ENCODE assay signal across 9 cellular contexts in the genomic region with DNA sequence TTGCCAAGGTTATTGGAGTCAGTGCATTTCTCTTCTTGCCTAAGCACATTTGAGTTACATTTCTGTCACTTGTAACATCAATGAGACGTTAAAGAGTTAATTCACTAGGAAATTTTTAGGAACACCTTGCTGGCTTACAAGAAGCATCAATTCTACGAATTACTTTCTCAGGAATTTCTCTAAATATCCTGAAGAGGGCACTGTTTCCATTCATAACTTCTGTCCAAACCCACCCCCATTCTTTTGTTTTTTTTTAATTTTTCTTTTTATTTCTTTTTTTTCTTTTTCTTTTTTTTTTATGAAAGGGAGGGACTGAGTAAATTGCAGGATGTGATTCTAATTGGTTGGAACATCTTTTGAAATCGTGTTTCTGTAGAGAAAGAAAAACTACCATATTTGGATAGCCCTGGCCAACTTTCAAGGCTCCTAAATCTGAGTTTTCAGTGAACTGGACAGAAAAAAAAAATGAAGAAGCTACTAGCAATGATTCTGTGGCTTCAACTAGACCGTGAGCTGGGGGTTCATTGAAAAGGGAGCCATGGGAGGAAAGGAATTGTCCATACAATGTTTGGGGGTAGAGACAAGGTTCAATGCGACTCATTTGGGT.
DNase-seq lines count a peak whose midpoint lies in the region; ATAC-seq, FAIRE-seq and TF ChIP-seq lines count a peak whose summit lies in the region.
"Had no signal": no experiment of that assay in that cellular context is flagged by ENCODE, and none has a peak within 500 bp of the region (broad histone marks: within the 10 kb centered on the region; RNA-seq: fewer than 3 reads in every experiment).

No MANE protein-coding gene starts in this region.

- no peaks in the 10 kb centered on the region for H3K9me3 Mint-ChIP-seq in CD4-positive, alpha-beta memory T cell
- no peaks in the 10 kb centered on the region for H3K9me3 Mint-ChIP-seq in activated T-helper 1 cell treated with anti-CD3 and anti-CD28 coated beads, Interleukin-12 subunit alpha, Interleukin-12 subunit beta, Interleukin-2, Interleukin-4 antibody, amounts not matched to agents 30 ng/mL and 10 ng/mL and 1 ng/mL, durations not matched to agents 14 hours and 24 hours and 36 hours
- H3K9me3 Mint-ChIP-seq: IgD-negative memory B cell had no signal

- H3K27me3 ChIP-seq in CD4-positive, alpha-beta memory T cell (ENCODE audit: insufficient read depth, low read length): no peaks in the 10 kb centered on the region
- H3K27me3 ChIP-seq in HepG2 (ENCODE audit: control insufficient read depth in 1 of 2, insufficient read depth in 2 of 2, low read length in 2 of 2): no peaks in the 10 kb centered on the region; a peak in 1 of 5 replicates

- H3K9ac ChIP-seq in HepG2 (ENCODE audit: insufficient read depth, low read depth, low read length): no peak overlapping the region

- no peak overlapping the region for H3K4me2 ChIP-seq in HepG2 (ENCODE audit: low read depth, low read length)

- H3K4me1 Mint-ChIP-seq in CD4-positive, alpha-beta memory T cell: no peaks in the 10 kb centered on the region
- no peaks in the 10 kb centered on the region for H3K4me1 Mint-ChIP-seq in activated T-helper 1 cell treated with anti-CD3 and anti-CD28 coated beads, Interleukin-12 subunit alpha, Interleukin-12 subunit beta, Interleukin-2, Interleukin-4 antibody, amounts not matched to agents 30 ng/mL and 10 ng/mL and 1 ng/mL, durations not matched to agents 14 hours and 24 hours and 36 hours (ENCODE audit: low read depth)

- TF ChIP-seq EP300 in HepG2 (IDR thresholded peaks at IDR 0.05; ENCODE audit: low read depth in 2 of 2, low read length in 2 of 2) (no peak), HepG2 (CRISPR knock-in tag; IDR thresholded peaks at IDR 0.05; ENCODE audit: borderline replicate concordance) (no peak)

- H3K36me3 Mint-ChIP-seq in CD4-positive, alpha-beta memory T cell: no peaks in the 10 kb centered on the region
- no peaks in the 10 kb centered on the region for H3K36me3 Mint-ChIP-seq in activated T-helper 1 cell treated with anti-CD3 and anti-CD28 coated beads, Interleukin-12 subunit alpha, Interleukin-12 subunit beta, Interleukin-2, Interleukin-4 antibody, amounts not matched to agents 30 ng/mL and 10 ng/mL and 1 ng/mL, durations not matched to agents 14 hours and 24 hours and 36 hours (ENCODE audit: low read depth)
- H3K36me3 Mint-ChIP-seq: IgD-negative memory B cell had no signal

- BruUV-seq in HepG2 (replicated peaks; lab: Mats Ljungman, UMichigan): no TSS peak

- in situ Hi-C loops in HepG2 (cut with HindIII; ENCODE audit: extremely low pct_ligation_motif_present, low pct_unique_long_range_greater_than_20kb): no loop called here

- peak overlapping the region in 5 of 7 donors; percentile 10 to 68 (median 53) for H3K27ac Mint-ChIP-seq in CD4-positive, alpha-beta memory T cell
- H3K27ac Mint-ChIP-seq in activated T-helper 1 cell treated with anti-CD3 and anti-CD28 coated beads, Interleukin-12 subunit alpha, Interleukin-12 subunit beta, Interleukin-2, Interleukin-4 antibody, amounts not matched to agents 30 ng/mL and 10 ng/mL and 1 ng/mL, durations not matched to agents 14 hours and 24 hours and 36 hours: peak overlapping the region; percentile 48
- H3K27ac Mint-ChIP-seq: IgD-negative memory B cell had no signal

- peak; percentile 47; the same call in 1 of the 2 replicates for TF ChIP-seq CTCF in HepG2 (CRISPR knock-in tag; IDR thresholded peaks at IDR 0.05)

- no peak for TF ChIP-seq RAD21 in HepG2 (CRISPR knock-in tag; IDR thresholded peaks at IDR 0.05)

- H3K27ac ChIP-seq in CD4-positive, alpha-beta memory T cell (ENCODE audit: low read depth, low read length): no peak overlapping the region
- H3K27ac ChIP-seq in HepG2 (ENCODE audit: extremely low read length, insufficient read depth, low read length): no peak overlapping the region

- no peaks in the 10 kb centered on the region for H3K36me3 ChIP-seq in CD4-positive, alpha-beta memory T cell (ENCODE audit: insufficient read depth, low read length)
- no peaks in the 10 kb centered on the region for H3K36me3 ChIP-seq in HepG2 (replicated peaks in 1 of 2; ENCODE audit: control insufficient read depth in 1 of 2, insufficient read depth in 2 of 2, low read length in 2 of 2)

- no peaks in the 10 kb centered on the region for H3K27me3 Mint-ChIP-seq in CD4-positive, alpha-beta memory T cell
- no peaks in the 10 kb centered on the region for H3K27me3 Mint-ChIP-seq in activated T-helper 1 cell treated with anti-CD3 and anti-CD28 coated beads, Interleukin-12 subunit alpha, Interleukin-12 subunit beta, Interleukin-2, Interleukin-4 antibody, amounts not matched to agents 30 ng/mL and 10 ng/mL and 1 ng/mL, durations not matched to agents 14 hours and 24 hours and 36 hours (ENCODE audit: insufficient read depth)

- no peaks in the 10 kb centered on the region for H3K79me2 ChIP-seq in HepG2 (ENCODE audit: insufficient read depth, low read length)

- no peak for TF ChIP-seq POLR2A in HepG2 (IDR thresholded peaks at IDR 0.05; ENCODE audit: insufficient read depth in 1 of 2, low read depth in 2 of 2, low read length in 2 of 2)

- H2AFZ ChIP-seq in HepG2 (ENCODE audit: low read length): no peak overlapping the region

- CTCF ChIA-PET in CD4-positive, alpha-beta memory T cell (lab: Charles Lee; ENCODE audit: partially characterized antibody): interaction anchor here (0.7 kb wide), 1 partner anchor 267 kb away, joined by 3 read pairs; no protein-coding TSS in a partner anchor
- CTCF ChIA-PET in HEK293T (lab: Yijun Ruan, JAX) (interaction anchor here (0.6 to 1.0 kb wide), 4 partner anchors 18 to 512 kb away, joined by 3 to 4 read pairs (median 3); partner anchors contain the start of gene SLC7A7), HepG2 (lab: Yijun Ruan, JAX; ENCODE audit: low intra/inter-chr PET ratio, low total read pairs) (interaction anchor here (0.6 to 1.2 kb wide), 3 partner anchors 26 to 83 kb away, joined by 4 to 8 read pairs (median 4); no protein-coding TSS in a partner anchor)

- H3K4me1 ChIP-seq in CD4-positive, alpha-beta memory T cell (ENCODE audit: insufficient read depth, low read length): no peaks in the 10 kb centered on the region
- no peaks in the 10 kb centered on the region for H3K4me1 ChIP-seq in HepG2 (ENCODE audit: insufficient read depth, low read length)

- ATAC-seq in HepG2 (peak; percentile 55; the same call in 1 of the 3 replicates), HG03457 (IDR thresholded peaks at IDR 0.05; ENCODE audit: unreplicated experiment) (no peak)

- no peaks in the 10 kb centered on the region for H3K9me3 ChIP-seq in CD4-positive, alpha-beta memory T cell (ENCODE audit: control insufficient read depth in 1 of 2, low read length in 2 of 2)
- no peaks in the 10 kb centered on the region for H3K9me3 ChIP-seq in HepG2 (ENCODE audit: low read length)

- no peak for DNase-seq in CD4-positive, alpha-beta memory T cell
- DNase-seq in HEK293T (ENCODE audit: extremely low spot score): no peak
- no peak for DNase-seq in activated T-helper 1 cell treated with anti-CD3 and anti-CD28 coated beads, Interleukin-12 subunit alpha, Interleukin-12 subunit beta, Interleukin-2, Interleukin-4 antibody, amounts not matched to agents 30 ng/mL and 10 ng/mL and 1 ng/mL, durations not matched to agents 14 hours and 24 hours and 36 hours (ENCODE audit: low spot score)
- no peak for DNase-seq in HepG2 (ENCODE audit: low spot score)
- DNase-seq in urothelium cell line (ENCODE audit: low spot score): no peak
- DNase-seq in NCI-H1694 (lab: John Stamatoyannopoulos, UW): no peak
- DNase-seq in mesenteric fat pad (ENCODE audit: low spot score): no peak

- H4K20me1 ChIP-seq in HepG2 (ENCODE audit: insufficient read depth, low read length): no peaks in the 10 kb centered on the region

- WGBS in HepG2 (ENCODE audit: low lambda C conversion rate): 18% methylated on average over 5 of the region's 5 CpGs

- intact Hi-C loops in CD4-positive, alpha-beta memory T cell (cut with micrococcal nuclease): loop anchor here (5.0 kb wide), 1 partner anchor 254 kb away; no protein-coding TSS in a partner anchor
- intact Hi-C loops in activated T-helper 1 cell treated with anti-CD3 and anti-CD28 coated beads, Interleukin-12 subunit alpha, Interleukin-12 subunit beta, Interleukin-2, Interleukin-4 antibody, amounts not matched to agents 30 ng/mL and 10 ng/mL and 1 ng/mL, durations not matched to agents 14 hours and 24 hours and 36 hours (cut with micrococcal nuclease): loop anchor here (5.0 kb wide), 1 partner anchor 254 kb away; no protein-coding TSS in a partner anchor
- intact Hi-C loops in HepG2 (cut with micrococcal nuclease; ENCODE audit: unreplicated experiment): no loop called here

- POLR2A ChIA-PET in CD4-positive, alpha-beta memory T cell (lab: Charles Lee; ENCODE audit: partially characterized antibody): interaction anchor here (0.8 kb wide), 1 partner anchor 186 kb away, joined by 3 read pairs; no protein-coding TSS in a partner anchor
- POLR2A ChIA-PET in HEK293T (lab: Yijun Ruan, JAX) (no interaction called here), HepG2 (lab: Yijun Ruan, JAX) (no interaction called here)

- peak; percentile 18 for FAIRE-seq in HepG2 (lab: Jason Lieb, UNC)
- no peak for FAIRE-seq in urothelium cell line (lab: Jason Lieb, UNC)

- H3K4me3 Mint-ChIP-seq in CD4-positive, alpha-beta memory T cell: peak overlapping the region; percentile 57 to 80 (median 66)
- peak overlapping the region; percentile 70 for H3K4me3 Mint-ChIP-seq in activated T-helper 1 cell treated with anti-CD3 and anti-CD28 coated beads, Interleukin-12 subunit alpha, Interleukin-12 subunit beta, Interleukin-2, Interleukin-4 antibody, amounts not matched to agents 30 ng/mL and 10 ng/mL and 1 ng/mL, durations not matched to agents 14 hours and 24 hours and 36 hours
- H3K4me3 Mint-ChIP-seq: IgD-negative memory B cell had no signal

- no peak overlapping the region for H3K4me3 ChIP-seq in CD4-positive, alpha-beta memory T cell (ENCODE audit: low read length in 2 of 2)
- H3K4me3 ChIP-seq in HepG2 (replicated peaks in 1 of 3; ENCODE audit: insufficient read depth in 1 of 3, low read depth in 2 of 3, low read length in 3 of 3): no peak overlapping the region

TF ChIP-seq in HEK293T, 16 proteins besides CTCF, POLR2A, EP300 and RAD21:
- TF ChIP-seq ELF4 (IDR thresholded peaks at IDR 0.05) (no peak), CTBP1 (IDR thresholded peaks at IDR 0.05; ENCODE audit: borderline replicate concordance) (no peak), ZNF384 (IDR thresholded peaks at IDR 0.05) (peak; percentile 75), NFRKB (IDR thresholded peaks at IDR 0.05) (no peak)
